Comparison of ENCODE assay signal across 8 cellular contexts in the genomic region with DNA sequence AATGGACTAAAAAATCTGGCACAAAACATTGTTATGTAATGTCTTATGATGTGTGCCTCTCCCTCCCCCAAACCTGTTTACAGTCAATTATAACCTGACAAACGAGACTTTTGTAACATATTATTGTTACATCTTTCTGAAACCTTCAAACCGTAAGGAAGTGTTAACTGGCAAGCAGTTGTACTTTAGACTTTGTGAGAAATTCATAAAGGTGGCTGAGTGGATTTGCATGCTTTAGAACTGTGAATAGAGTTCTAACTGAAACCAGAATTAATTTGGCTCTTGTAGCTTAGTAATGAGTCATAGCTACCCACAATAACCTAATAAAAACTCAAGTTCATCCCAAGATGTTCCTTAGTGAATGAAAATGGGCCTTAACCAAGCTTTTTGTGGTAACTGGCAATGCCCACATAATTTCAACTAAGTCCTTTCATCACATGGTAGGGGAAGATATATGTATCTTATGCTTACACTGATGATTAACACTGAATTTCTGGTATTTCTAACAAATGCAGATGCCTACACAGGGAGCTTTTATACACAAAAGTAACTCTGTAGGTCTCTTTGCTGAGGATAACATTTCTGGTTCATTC. TPM values are rescaled to one million over a fixed set of nuclear protein-coding genes. Genes with fewer than 3 reads are reported as not detected.
A peak's percentile ranks its signal among the peaks of the same experiment; 100 is the strongest.
DNase-seq lines count a peak whose midpoint lies in the region; ATAC-seq and TF ChIP-seq lines count a peak whose summit lies in the region.

No MANE protein-coding gene starts in this region.

- H3K4me2 ChIP-seq in SK-N-SH, result no peak overlapping the region

- no peaks in the 10 kb centered on the region for H3K27me3 Mint-ChIP-seq in CD8-positive, alpha-beta memory T cell

- CTCF ChIA-PET in SK-N-SH (lab: Yijun Ruan, JAX), result interaction anchor here (1.0 to 1.6 kb wide), 3 partner anchors 13 to 71 kb away, joined by 3 to 7 read pairs (median 3); no protein-coding TSS in a partner anchor
- CTCF ChIA-PET in CD8-positive, alpha-beta memory T cell (lab: Charles Lee), result interaction anchor here (0.9 to 1.7 kb wide), 3 partner anchors 68 to 70 kb away, joined by 3 to 4 read pairs (median 4); no protein-coding TSS in a partner anchor

- peaks cover 9% of the 10 kb centered on the region; the same call in 1 of the 2 replicates for H3K79me2 ChIP-seq in SK-N-SH (ENCODE audit: insufficient read depth)

- H3K27me3 ChIP-seq in SK-N-SH (ENCODE audit: insufficient read depth), result no peaks in the 10 kb centered on the region
- H3K27me3 ChIP-seq in CD8-positive, alpha-beta memory T cell (ENCODE audit: insufficient read depth, low read length, poor library complexity, severe bottlenecking), result no peaks in the 10 kb centered on the region

- no peak overlapping the region for H2AFZ ChIP-seq in SK-N-SH (ENCODE audit: low read depth)

- no peaks in the 10 kb centered on the region for H3K9me2 ChIP-seq in SK-N-SH

- peaks cover 5 to 12% (median 6%) of the 10 kb centered on the region in 3 donors for H3K4me1 Mint-ChIP-seq in CD8-positive, alpha-beta memory T cell

- ATAC-seq in HG02678 (IDR thresholded peaks at IDR 0.05; ENCODE audit: unreplicated experiment) (peak; percentile 85), mucosa of descending colon (peak; percentile 88)

- TF ChIP-seq CTCF in SK-N-SH (IDR thresholded peaks at IDR 0.05), result no peak
- no peak for TF ChIP-seq CTCF in mucosa of descending colon (IDR thresholded peaks at IDR 0.05)

- no peaks in the 10 kb centered on the region for H3F3A ChIP-seq in SK-N-SH (replicated peaks; ENCODE audit: insufficient read depth)

- H3K27ac ChIP-seq in SK-N-SH (ENCODE audit: low read depth in 2 of 2, low read length in 1 of 2), result no peak overlapping the region; a peak in 1 of 4 replicates
- H3K27ac ChIP-seq in CD8-positive, alpha-beta memory T cell (ENCODE audit: low read depth, low read length), result no peak overlapping the region

- H3K4me3 Mint-ChIP-seq in CD8-positive, alpha-beta memory T cell, result no peak overlapping the region

- POLR2A ChIA-PET in SK-N-SH (lab: Yijun Ruan, JAX), result no interaction called here
- POLR2A ChIA-PET in CD8-positive, alpha-beta memory T cell (lab: Charles Lee), result interaction anchor here (0.5 to 0.6 kb wide), 2 partner anchors 31 to 32 kb away, joined by 3 to 6 read pairs; no protein-coding TSS in a partner anchor

- WGBS in SK-N-SH (ENCODE audit: low lambda C conversion rate), result 89% methylated on average over 2 of the region's 2 CpGs

- peak overlapping the region in 3 of 8 donors; percentile 3 to 61 (median 43) for H3K27ac Mint-ChIP-seq in CD8-positive, alpha-beta memory T cell

- peaks cover 0 to 69% (median 16%) of the 10 kb centered on the region in 3 donors for H3K36me3 Mint-ChIP-seq in CD8-positive, alpha-beta memory T cell

- intact Hi-C loops in mucosa of descending colon (cut with DNase I, micrococcal nuclease), result no loop called here

- no peak for TF ChIP-seq RAD21 in SK-N-SH (IDR thresholded peaks at IDR 0.05; ENCODE audit: low read length)

- no peak for TF ChIP-seq EP300 in SK-N-SH (IDR thresholded peaks at IDR 0.05; ENCODE audit: borderline replicate concordance in 1 of 2, low read depth in 1 of 2, low read length in 1 of 2)

- H3K4me1 ChIP-seq in SK-N-SH (ENCODE audit: control insufficient read depth in 1 of 2, insufficient read depth in 2 of 2, low read depth in 1 of 2, low read length in 1 of 2) (peaks cover 0 to 10% of the 10 kb centered on the region in 2 experiments), mucosa of descending colon (ENCODE audit: low read depth) (peaks cover 23% of the 10 kb centered on the region)
- no peaks in the 10 kb centered on the region for H3K4me1 ChIP-seq in CD8-positive, alpha-beta memory T cell (ENCODE audit: insufficient read depth, low read length)

- H3K9ac ChIP-seq in SK-N-SH, result no peak overlapping the region

- DNase-seq in NCI-H2107 (lab: John Stamatoyannopoulos, UW), result peak; percentile 15
- no peak for DNase-seq in NCI-H2107 treated with DMSO at 0.1 percent for 48 hours (lab: John Stamatoyannopoulos, UW; ENCODE audit: unreplicated experiment)
- DNase-seq in SK-N-SH, result no peak
- no peak for DNase-seq in mucosa of descending colon
- no peak for DNase-seq in CD8-positive, alpha-beta memory T cell
- DNase-seq in NCI-H510A (lab: John Stamatoyannopoulos, UW), result no peak
- no peak for DNase-seq in NCI-H146 treated with DMSO at 0.1 percent for 48 hours (lab: John Stamatoyannopoulos, UW; ENCODE audit: unreplicated experiment)

- no peaks in the 10 kb centered on the region for H3K9me3 Mint-ChIP-seq in CD8-positive, alpha-beta memory T cell

- no peaks in the 10 kb centered on the region for H3K9me3 ChIP-seq in SK-N-SH
- H3K9me3 ChIP-seq in mucosa of descending colon, result no peaks in the 10 kb centered on the region
- H3K9me3 ChIP-seq in CD8-positive, alpha-beta memory T cell (ENCODE audit: low read length), result no peaks in the 10 kb centered on the region

- H4K20me1 ChIP-seq in SK-N-SH (ENCODE audit: insufficient read depth), result no peaks in the 10 kb centered on the region

- H3K36me3 ChIP-seq in SK-N-SH (replicated peaks in 1 of 2; ENCODE audit: control insufficient read depth in 1 of 2, insufficient read depth in 2 of 2, low read length in 1 of 2), result peaks cover 16 to 18% of the 10 kb centered on the region in 2 experiments
- no peaks in the 10 kb centered on the region for H3K36me3 ChIP-seq in mucosa of descending colon (ENCODE audit: low read depth)
- peaks cover 11% of the 10 kb centered on the region for H3K36me3 ChIP-seq in CD8-positive, alpha-beta memory T cell (ENCODE audit: insufficient read depth, low read length)

- no peak overlapping the region for H3K4me3 ChIP-seq in SK-N-SH (ENCODE audit: low read depth in 2 of 2, low read length in 1 of 2)
- no peak overlapping the region for H3K4me3 ChIP-seq in mucosa of descending colon
- no peak overlapping the region for H3K4me3 ChIP-seq in CD8-positive, alpha-beta memory T cell (ENCODE audit: low read length)

TF ChIP-seq in SK-N-SH, 30 proteins besides CTCF, POLR2A, EP300 and RAD21:
- TF ChIP-seq MXI1 (IDR thresholded peaks at IDR 0.05; ENCODE audit: low read depth, low read length) (no peak), ELF1 (IDR thresholded peaks at IDR 0.05) (no peak), FOSL2 (IDR thresholded peaks at IDR 0.05; ENCODE audit: borderline replicate concordance, low read depth) (peak; percentile 50; the same call in 1 of the 2 replicates), TCF12 (IDR thresholded peaks at IDR 0.05) (peak; percentile 13; the same call in 1 of the 2 replicates), NFIC (IDR thresholded peaks at IDR 0.05; ENCODE audit: borderline replicate concordance) (0 out of 2 replicates have a peak, but pooled peaks have one; percentile 14), FOXJ3 (CRISPR knock-in tag; IDR thresholded peaks at IDR 0.05) (no peak), JUND (IDR thresholded peaks at IDR 0.05) (peak; percentile 41; the same call in 1 of the 2 replicates), RXRA (IDR thresholded peaks at IDR 0.05; ENCODE audit: borderline replicate concordance, low read depth) (no peak)
- TF ChIP-seq, protein P1, sequence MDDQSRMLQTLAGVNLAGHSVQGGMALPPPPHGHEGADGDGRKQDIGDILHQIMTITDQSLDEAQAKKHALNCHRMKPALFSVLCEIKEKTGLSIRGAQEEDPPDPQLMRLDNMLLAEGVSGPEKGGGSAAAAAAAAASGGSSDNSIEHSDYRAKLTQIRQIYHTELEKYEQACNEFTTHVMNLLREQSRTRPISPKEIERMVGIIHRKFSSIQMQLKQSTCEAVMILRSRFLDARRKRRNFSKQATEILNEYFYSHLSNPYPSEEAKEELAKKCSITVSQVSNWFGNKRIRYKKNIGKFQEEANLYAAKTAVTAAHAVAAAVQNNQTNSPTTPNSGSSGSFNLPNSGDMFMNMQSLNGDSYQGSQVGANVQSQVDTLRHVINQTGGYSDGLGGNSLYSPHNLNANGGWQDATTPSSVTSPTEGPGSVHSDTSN (IDR thresholded peaks at IDR 0.05), result peak; percentile 28; the same call in 1 of the 2 replicates

RNA-seq across cellular contexts. Expression of a gene that starts 29.7 kb away (rescaled TPM):
- polyA plus RNA-seq in SK-N-SH (2012; rRNA removed), result 0.15 and 0.20 TPM in 2 replicates
- polyA plus RNA-seq in SK-N-SH (2012; cell fraction: cytosol; rRNA removed), result 0.24 and 0.26 TPM in 2 replicates
- polyA plus RNA-seq in SK-N-SH (2012; cell fraction: nucleus; rRNA removed), result 0.25 and 0.29 TPM in 2 replicates
- total RNA-seq in mucosa of descending colon, result 1 to 10 TPM in 1 of 3 donors, under 1 TPM in 2; 0.26 to 1.6 (median 0.53) TPM
- total RNA-seq in CD8-positive, alpha-beta memory T cell, result 1 to 10 TPM in 1 of 2 experiments, under 1 TPM in 1; 0.74 to 1.9 TPM
- 0.52 TPM for polyA plus RNA-seq in CD8-positive, alpha-beta memory T cell

RNA-seq across cellular contexts. Expression of a gene that starts 29.9 kb away (rescaled TPM):
- 110 and 131 TPM in 2 replicates for polyA plus RNA-seq in SK-N-SH (2012; rRNA removed)
- polyA plus RNA-seq in SK-N-SH (2012; cell fraction: cytosol; rRNA removed), result 127 and 168 TPM in 2 replicates
- polyA plus RNA-seq in SK-N-SH (2012; cell fraction: nucleus; rRNA removed), result 101 and 209 TPM in 2 replicates
- total RNA-seq in mucosa of descending colon, result 100 to 1,000 TPM in 2 of 3 donors, 10 to 100 TPM in 1; 99.5 to 127 (median 121) TPM
- 10 to 100 TPM; 86.4 to 88.3 TPM for total RNA-seq in CD8-positive, alpha-beta memory T cell
- polyA plus RNA-seq in CD8-positive, alpha-beta memory T cell, result 150 TPM

RNA-seq across cellular contexts. Expression of a gene that starts 51.3 kb away (rescaled TPM):
- polyA plus RNA-seq in SK-N-SH (2012; rRNA removed), result 9.6 and 14.0 TPM in 2 replicates
- polyA plus RNA-seq in SK-N-SH (2012; cell fraction: cytosol; rRNA removed), result 13.7 and 14.2 TPM in 2 replicates
- 4.8 and 9.6 TPM in 2 replicates for polyA plus RNA-seq in SK-N-SH (2012; cell fraction: nucleus; rRNA removed)
- total RNA-seq in mucosa of descending colon, result 10 to 100 TPM; 32.2 to 34.8 (median 32.8) TPM
- 10 to 100 TPM; 52.0 TPM for total RNA-seq in CD8-positive, alpha-beta memory T cell
- polyA plus RNA-seq in CD8-positive, alpha-beta memory T cell, result 11.7 TPM
